In the genomic region with DNA sequence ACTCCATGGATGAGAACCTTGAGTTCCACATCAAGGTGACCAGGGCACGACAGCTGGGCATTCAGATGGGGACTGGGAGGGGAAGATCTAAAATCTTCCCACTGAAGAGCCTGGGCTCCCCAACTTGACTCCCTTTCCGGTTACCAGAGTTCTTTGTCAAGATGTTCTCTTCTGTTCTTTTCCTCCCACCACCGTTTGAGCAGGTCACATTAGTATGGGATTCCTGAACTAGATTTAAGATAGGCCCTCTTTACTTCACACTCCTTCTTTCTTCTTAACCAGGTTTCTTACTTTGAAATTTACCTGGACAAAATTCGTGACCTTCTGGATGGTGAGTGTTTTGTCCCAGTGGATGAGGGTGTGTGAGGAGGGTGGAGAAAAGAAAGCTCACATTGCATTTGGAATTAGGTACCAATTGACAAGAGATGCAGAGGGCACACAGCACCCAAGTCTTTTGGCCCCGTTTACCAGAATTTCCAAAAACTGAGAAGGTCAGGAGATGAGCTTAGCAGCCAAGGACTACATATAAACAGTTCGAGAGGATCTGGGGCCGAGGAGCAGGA, we compare ENCODE assay signal across 28 cellular contexts.
"Had no signal": no experiment of that assay in that cellular context is flagged by ENCODE, and none has a peak within 500 bp of the region (broad histone marks: within the 10 kb centered on the region; RNA-seq: fewer than 3 reads in every experiment).

No MANE protein-coding gene starts in this region.

- H3K36me3 ChIP-seq: stomach, suprapubic skin, thoracic aorta, thyroid gland, tibial artery, transverse colon, upper lobe of left lung, upper lobe of right lung, uterus, vagina had no signal

- H3K4me1 Mint-ChIP-seq: stimulated activated effector memory CD8-positive, alpha-beta T cell treated with anti-CD3 and anti-CD28 coated beads, Interleukin-12 subunit alpha, Interleukin-12 subunit beta, amount 100 ng/mL, for 72 hours; stimulated activated memory B cell treated with anti-CD40 and anti-IgM and Interleukin-4, amounts not matched to agents 10 μg/mL and 1 μg/mL and 100 μg/mL, for 72 hours; stimulated activated naive B cell treated with anti-CD40 and anti-IgM and Interleukin-4, amounts not matched to agents 10 μg/mL and 1 μg/mL and 100 μg/mL, for 72 hours; stimulated activated naive CD8-positive, alpha-beta T cell treated with anti-CD3 and anti-CD28 coated beads, Interleukin-15, amount 100 ng/mL, for 72 hours had no signal

- H3K4me3 ChIP-seq: stomach, suprapubic skin, testis, thoracic aorta, thyroid gland, tibial artery, tibial nerve, transverse colon, upper lobe of left lung, upper lobe of right lung, uterus, vagina had no signal

- H3K27ac Mint-ChIP-seq: stimulated activated effector memory CD8-positive, alpha-beta T cell treated with anti-CD3 and anti-CD28 coated beads, Interleukin-12 subunit alpha, Interleukin-12 subunit beta, amount 100 ng/mL, for 72 hours; stimulated activated memory B cell treated with anti-CD40 and anti-IgM and Interleukin-4, amounts not matched to agents 10 μg/mL and 1 μg/mL and 100 μg/mL, for 72 hours; stimulated activated naive B cell treated with anti-CD40 and anti-IgM and Interleukin-4, amounts not matched to agents 10 μg/mL and 1 μg/mL and 100 μg/mL, for 72 hours; stimulated activated naive CD8-positive, alpha-beta T cell treated with anti-CD3 and anti-CD28 coated beads, Interleukin-15, Interleukin-2, amounts not matched to agents 100 ng/mL and 50 ng/mL, for 24 hours; type B pancreatic cell had no signal

- H3K4me1 ChIP-seq: stomach, suprapubic skin, testis, thyroid gland, tibial artery, tibial nerve, transverse colon, upper lobe of left lung, upper lobe of right lung, uterus, vagina had no signal

- ATAC-seq: stimulated activated effector memory CD8-positive, alpha-beta T cell treated with anti-CD3 and anti-CD28 coated beads, Interleukin-12 subunit alpha, Interleukin-12 subunit beta, amount 100 ng/mL, for 72 hours; stimulated activated memory B cell treated with anti-CD40 and anti-IgM and Interleukin-4, amounts not matched to agents 10 μg/mL and 1 μg/mL and 100 μg/mL, for 72 hours; stimulated activated naive B cell treated with anti-CD40 and anti-IgM and Interleukin-4, amounts not matched to agents 10 μg/mL and 1 μg/mL and 100 μg/mL, for 72 hours; stimulated activated naive CD8-positive, alpha-beta T cell treated with anti-CD3 and anti-CD28 coated beads, Interleukin-15, amount 100 ng/mL, for 72 hours; stimulated activated naive CD8-positive, alpha-beta T cell treated with anti-CD3 and anti-CD28 coated beads, Interleukin-15, Interleukin-2, amounts not matched to agents 100 U/mL and 50 U/mL, for 24 hours; upper lobe of right lung had no signal

- H3K4me3 Mint-ChIP-seq: stimulated activated effector memory CD8-positive, alpha-beta T cell treated with anti-CD3 and anti-CD28 coated beads, Interleukin-12 subunit alpha, Interleukin-12 subunit beta, amount 100 ng/mL, for 72 hours; stimulated activated memory B cell treated with anti-CD40 and anti-IgM and Interleukin-4, amounts not matched to agents 10 μg/mL and 1 μg/mL and 100 μg/mL, for 72 hours; stimulated activated naive B cell treated with anti-CD40 and anti-IgM and Interleukin-4, amounts not matched to agents 10 μg/mL and 1 μg/mL and 100 μg/mL, for 72 hours; stimulated activated naive CD8-positive, alpha-beta T cell treated with anti-CD3 and anti-CD28 coated beads, Interleukin-15, amount 100 ng/mL, for 72 hours; stimulated activated naive CD8-positive, alpha-beta T cell treated with anti-CD3 and anti-CD28 coated beads, Interleukin-15, Interleukin-2, amounts not matched to agents 100 ng/mL and 50 ng/mL, for 24 hours; type B pancreatic cell had no signal

- H3K36me3 Mint-ChIP-seq: stimulated activated effector memory CD8-positive, alpha-beta T cell treated with anti-CD3 and anti-CD28 coated beads, Interleukin-12 subunit alpha, Interleukin-12 subunit beta, amount 100 ng/mL, for 72 hours; stimulated activated memory B cell treated with anti-CD40 and anti-IgM and Interleukin-4, amounts not matched to agents 10 μg/mL and 1 μg/mL and 100 μg/mL, for 72 hours; type B pancreatic cell had no signal

- H3K9me3 ChIP-seq: stomach, suprapubic skin, testis, thoracic aorta, thyroid gland, tibial artery, tibial nerve, transverse colon, upper lobe of left lung, upper lobe of right lung, uterus, vagina had no signal

- H3K27me3 Mint-ChIP-seq: stimulated activated naive CD8-positive, alpha-beta T cell treated with anti-CD3 and anti-CD28 coated beads, Interleukin-15, amount 100 ng/mL, for 72 hours had no signal

- H3K27ac ChIP-seq: stomach, suprapubic skin, testis, thoracic aorta, thyroid gland, tibial artery, tibial nerve, transverse colon, upper lobe of left lung, upper lobe of right lung, uterus, vagina had no signal

- DNase-seq: stimulated activated CD4-positive, alpha-beta T cell treated with anti-CD3 and anti-CD28 coated beads, Interleukin-2, amount 100 ng/mL, for 48 hours; stimulated activated CD4-positive, alpha-beta T cell treated with anti-CD3 and anti-CD28 coated beads, Interleukin-4, amount 100 ng/mL, for 1 hour; stimulated activated CD4-positive, alpha-beta T cell treated with anti-CD3 and anti-CD28 coated beads, Interleukin-4, amount 100 ng/mL, for 24 hours; stimulated activated CD4-positive, alpha-beta T cell treated with anti-CD3 and anti-CD28 coated beads, Interleukin-4, amount 100 ng/mL, for 4 hours; stimulated activated CD8-positive, alpha-beta memory T cell treated with anti-CD3 and anti-CD28 coated beads, Interleukin-4, amount 100 ng/mL, for 48 hours; stimulated activated naive B cell treated with anti-CD40 and anti-IgM and Interleukin-4, amounts not matched to agents 10 μg/mL and 1 μg/mL and 100 μg/mL, for 72 hours; stimulated activated naive CD4-positive, alpha-beta T cell; stimulated activated naive CD4-positive, alpha-beta T cell treated with Interleukin-2 at 50 U/mL for 16 hours; stimulated activated naive CD8-positive, alpha-beta T cell treated with anti-CD3 and anti-CD28 coated beads, Interleukin-15, amount 100 ng/mL, for 72 hours; stimulated activated naive CD8-positive, alpha-beta T cell treated with anti-CD3 and anti-CD28 coated beads, Interleukin-15, Interleukin-2, amounts not matched to agents 100 U/mL and 50 U/mL, for 24 hours; stomach; substantia nigra; testis; thyroid gland; transverse colon; trophoblast cell; upper lobe of left lung; upper lobe of right lung; uterus had no signal

- H3K27me3 ChIP-seq: testis, thyroid gland, upper lobe of left lung, upper lobe of right lung, uterus, vagina had no signal
